In the genomic region with DNA sequence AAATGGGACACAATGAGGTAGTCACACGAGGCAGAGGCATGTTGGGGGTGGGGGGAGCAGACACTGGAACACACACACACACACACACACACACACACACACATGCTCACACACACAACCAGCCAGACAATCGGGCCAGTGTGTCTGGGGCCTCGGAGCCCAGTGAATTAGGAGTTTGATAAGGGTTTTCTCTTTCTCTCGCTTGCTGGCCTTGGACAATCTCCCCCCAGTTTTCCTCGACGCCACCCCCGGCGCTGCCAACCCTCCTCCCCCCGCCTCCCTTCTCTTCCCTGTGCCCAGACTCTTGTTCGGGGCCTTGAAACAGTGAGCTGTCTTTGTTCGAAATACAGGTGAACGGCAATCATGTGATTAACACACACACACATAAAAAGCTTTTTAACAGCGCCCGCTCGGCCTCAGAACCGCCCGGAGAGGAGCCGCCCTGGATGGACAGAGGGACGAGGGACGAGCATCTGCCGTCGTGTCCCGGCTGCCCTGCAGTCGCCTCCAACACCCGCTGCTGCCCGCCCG, we compare ENCODE assay signal across 25 cellular contexts. TPM values are rescaled to one million over a fixed set of nuclear protein-coding genes. Genes with fewer than 3 reads are reported as not detected.
A peak's percentile ranks its signal among the peaks of the same experiment; 100 is the strongest.
DNase-seq lines count a peak whose midpoint lies in the region; ATAC-seq and FAIRE-seq lines count a peak whose summit lies in the region.
"Had no signal": no experiment of that assay in that cellular context is flagged by ENCODE, and none has a peak within 500 bp of the region (broad histone marks: within the 10 kb centered on the region; RNA-seq: fewer than 3 reads in every experiment).

No MANE protein-coding gene starts in this region.

- no peak overlapping the region for H3K4me3 ChIP-seq in neuronal stem cell (ENCODE audit: low read length in 2 of 2)
- H3K4me3 ChIP-seq: GM12878, prostate gland, tibial artery had no signal

- peak overlapping the region; percentile 30 for H3K4ac ChIP-seq in neuronal stem cell (ENCODE audit: low read length)

- H3K36me3 ChIP-seq in neuronal stem cell (replicated peaks in 1 of 2; ENCODE audit: control insufficient read depth in 2 of 2, insufficient read depth in 2 of 2, low read length in 2 of 2): peaks cover 0 to 4% of the 10 kb centered on the region in 2 donors
- H3K36me3 ChIP-seq: prostate gland had no signal

- no peak for ATAC-seq in T-helper 17 cell
- no peak for ATAC-seq in HG02798 (IDR thresholded peaks at IDR 0.05; ENCODE audit: poor library complexity, unreplicated experiment)
- ATAC-seq: activated CD8-positive, alpha-beta memory T cell treated with anti-CD3 and anti-CD28 coated beads, Interleukin-2, amount 10 ng/mL, durations not matched to agents 7 days and 5 days; activated T-helper 17 cell treated with anti-CD3 and anti-CD28 coated beads, Interleukin-2, amount 50 U/mL, for 72 hours; GM12878; left lobe of liver; natural killer cell treated with Interleukin-12 subunit alpha and Interleukin-12 subunit beta and Interleukin-15 and Interleukin-18, amount 100 ng/mL, for 72 hours had no signal

- no peak overlapping the region for H2BK5ac ChIP-seq in neuronal stem cell (ENCODE audit: low read length)

- H2BK120ac ChIP-seq in neuronal stem cell (ENCODE audit: low read depth, low read length): no peak overlapping the region

- H3K14ac ChIP-seq in neuronal stem cell (ENCODE audit: low read length): no peak overlapping the region

- no CpG with 5 or more reads among the region's 27 CpGs for WGBS in neuronal stem cell (ENCODE audit: extremely low coverage in 2 of 2, insufficient read length in 2 of 2, insufficient replicate concordance in 1 of 2), 2 donors

- no peak for FAIRE-seq in HTR-8/SVneo (lab: Jason Lieb, UNC)
- FAIRE-seq: colon, GM12878 had no signal

- no peak overlapping the region for H4K91ac ChIP-seq in neuronal stem cell (ENCODE audit: low read depth, low read length, poor library complexity)

- peak overlapping the region; percentile 85 for H2AK5ac ChIP-seq in neuronal stem cell (ENCODE audit: low read depth, low read length)

- H3K18ac ChIP-seq in neuronal stem cell (ENCODE audit: low read length): peak overlapping the region; percentile 70

- no peak overlapping the region for H4K8ac ChIP-seq in neuronal stem cell (ENCODE audit: low read depth, low read length)

- no peaks in the 10 kb centered on the region for H3K4me1 Mint-ChIP-seq in T-helper 17 cell
- H3K4me1 Mint-ChIP-seq: activated CD4-positive, alpha-beta T cell treated with anti-CD3 and anti-CD28 coated beads, Interleukin-2, amount 10 ng/mL, durations not matched to agents 24 days and 14 days; activated CD8-positive, alpha-beta memory T cell treated with anti-CD3 and anti-CD28 coated beads, Interleukin-2, amount 10 ng/mL, durations not matched to agents 7 days and 5 days; activated T-helper 17 cell treated with anti-CD3 and anti-CD28 coated beads, Interleukin-2, amount 50 U/mL, for 72 hours had no signal

- peaks cover 0 to 19% of the 10 kb centered on the region in 2 donors for H3K4me1 ChIP-seq in neuronal stem cell (ENCODE audit: control insufficient read depth in 2 of 2, insufficient read depth in 1 of 2, low read depth in 1 of 2, low read length in 2 of 2)
- H3K4me1 ChIP-seq: prostate gland, tibial artery had no signal

- H3K9me3 ChIP-seq in T-helper 17 cell (ENCODE audit: control insufficient read depth, low read length, poor library complexity, severe bottlenecking) (no peaks in the 10 kb centered on the region), neuronal stem cell (replicated peaks in 1 of 2; ENCODE audit: control insufficient read depth in 2 of 2, insufficient read depth in 1 of 2, low read depth in 1 of 2, low read length in 2 of 2) (no peaks in the 10 kb centered on the region)
- H3K9me3 ChIP-seq: prostate gland, tibial artery had no signal

- no peak for DNase-seq in T-helper 17 cell
- DNase-seq in epidermal melanocyte (ENCODE audit: insufficient read length, low spot score): peak; percentile 78
- no peak for DNase-seq in neuronal stem cell (ENCODE audit: low spot score)
- DNase-seq in HTR-8/SVneo (ENCODE audit: insufficient read length, low spot score): no peak
- no peak for DNase-seq in SHP77 treated with DMSO at 0.1 percent for 48 hours (lab: John Stamatoyannopoulos, UW)
- DNase-seq: activated CD4-positive, alpha-beta T cell treated with anti-CD3 and anti-CD28 coated beads, Interleukin-2, amount 10 ng/mL, durations not matched to agents 24 days and 14 days; activated CD8-positive, alpha-beta memory T cell treated with anti-CD3 and anti-CD28 coated beads, Interleukin-2, amount 10 ng/mL, durations not matched to agents 7 days and 5 days; DMS79; glutamatergic neuron; NCI-H1105; NCI-H2081; NCI-H446 treated with DMSO at 0.1 percent for 48 hours; NK-92 treated with Interleukin-12 subunit alpha and Interleukin-12 subunit beta, amount 100 ng/mL, for 24 hours; stimulated activated CD4-positive, alpha-beta T cell treated with anti-CD3 and anti-CD28 coated beads, Interleukin-1b, Interleukin-23, amount 100 ng/mL, for 48 hours; T-helper 1 cell; tibial artery had no signal

- no peak overlapping the region for H3K23ac ChIP-seq in neuronal stem cell (ENCODE audit: low read depth, low read length, poor library complexity)

- H3K4me3 Mint-ChIP-seq in T-helper 17 cell: no peak overlapping the region
- H3K4me3 Mint-ChIP-seq: activated CD4-positive, alpha-beta T cell treated with anti-CD3 and anti-CD28 coated beads, Interleukin-2, amount 10 ng/mL, durations not matched to agents 24 days and 14 days; activated CD8-positive, alpha-beta memory T cell treated with anti-CD3 and anti-CD28 coated beads, Interleukin-2, amount 10 ng/mL, durations not matched to agents 7 days and 5 days; activated naive CD8-positive, alpha-beta T cell; activated T-helper 17 cell treated with anti-CD3 and anti-CD28 coated beads, Interleukin-2, amount 50 U/mL, for 72 hours; natural killer cell treated with Interleukin-12 subunit alpha and Interleukin-12 subunit beta and Interleukin-15 and Interleukin-18, amount 100 ng/mL, for 72 hours had no signal

- H3K27me3 ChIP-seq in neuronal stem cell (ENCODE audit: control insufficient read depth in 3 of 3, insufficient read depth in 3 of 3, low read depth in 1 of 3, low read length in 3 of 3): peaks cover 0 to 22% (median 10%) of the 10 kb centered on the region in 3 experiments
- H3K27me3 ChIP-seq: tibial artery had no signal

- H3K27ac ChIP-seq in neuronal stem cell (replicated peaks; ENCODE audit: low read length): no peak overlapping the region
- H3K27ac ChIP-seq in temporal lobe (ENCODE audit: low read depth, low read length): peak overlapping the region; percentile 97
- H3K27ac ChIP-seq: prostate gland, tibial artery had no signal

- no peaks in the 10 kb centered on the region for H3K27me3 Mint-ChIP-seq in T-helper 17 cell
- H3K27me3 Mint-ChIP-seq: activated CD4-positive, alpha-beta T cell treated with anti-CD3 and anti-CD28 coated beads, Interleukin-2, amount 10 ng/mL, durations not matched to agents 24 days and 14 days; activated CD8-positive, alpha-beta memory T cell treated with anti-CD3 and anti-CD28 coated beads, Interleukin-2, amount 10 ng/mL, durations not matched to agents 7 days and 5 days; activated naive CD8-positive, alpha-beta T cell; activated T-helper 17 cell treated with anti-CD3 and anti-CD28 coated beads, Interleukin-2, amount 50 U/mL, for 72 hours; natural killer cell treated with Interleukin-12 subunit alpha and Interleukin-12 subunit beta and Interleukin-15 and Interleukin-18, amount 100 ng/mL, for 72 hours had no signal

- no peak overlapping the region for H2BK12ac ChIP-seq in neuronal stem cell (ENCODE audit: low read length)

- peak overlapping the region; percentile 43 for H3K27ac Mint-ChIP-seq in T-helper 17 cell
- H3K27ac Mint-ChIP-seq: activated CD4-positive, alpha-beta T cell treated with anti-CD3 and anti-CD28 coated beads, Interleukin-2, amount 10 ng/mL, durations not matched to agents 24 days and 14 days; activated CD8-positive, alpha-beta memory T cell treated with anti-CD3 and anti-CD28 coated beads, Interleukin-2, amount 10 ng/mL, durations not matched to agents 7 days and 5 days; activated naive CD8-positive, alpha-beta T cell; activated T-helper 17 cell treated with anti-CD3 and anti-CD28 coated beads, Interleukin-2, amount 50 U/mL, for 72 hours; natural killer cell treated with Interleukin-12 subunit alpha and Interleukin-12 subunit beta and Interleukin-15 and Interleukin-18, amount 100 ng/mL, for 72 hours had no signal

- no peaks in the 10 kb centered on the region for H3K79me1 ChIP-seq in neuronal stem cell (ENCODE audit: low read depth, low read length)

- no peak overlapping the region for H2BK15ac ChIP-seq in neuronal stem cell (ENCODE audit: low read length)

- no peak overlapping the region for H2AFZ ChIP-seq in neuronal stem cell (ENCODE audit: low read length)

- H3K9ac ChIP-seq in neuronal stem cell (ENCODE audit: low read depth, low read length, poor library complexity): no peak overlapping the region

- H3K36me3 Mint-ChIP-seq in T-helper 17 cell (ENCODE audit: low read depth): no peaks in the 10 kb centered on the region
- H3K36me3 Mint-ChIP-seq: activated CD8-positive, alpha-beta memory T cell treated with anti-CD3 and anti-CD28 coated beads, Interleukin-2, amount 10 ng/mL, durations not matched to agents 7 days and 5 days; activated naive CD8-positive, alpha-beta T cell; natural killer cell treated with Interleukin-12 subunit alpha and Interleukin-12 subunit beta and Interleukin-15 and Interleukin-18, amount 100 ng/mL, for 72 hours had no signal

- H3K4me2 ChIP-seq in neuronal stem cell (ENCODE audit: insufficient read depth, low read length, poor library complexity, severe bottlenecking): no peak overlapping the region

RNA-seq across cellular contexts. Expression of gene SOX10, which starts 1.5 kb away (rescaled TPM):
- total RNA-seq in T-helper 17 cell: not detected
- polyA plus RNA-seq in neuronal stem cell (2013, experiment 1 of 2): 1.5 TPM
- polyA plus RNA-seq in neuronal stem cell (2013, experiment 2 of 2): 1.4 TPM
- 5.2 TPM for total RNA-seq in temporal lobe
- total RNA-seq: activated CD4-positive, alpha-beta T cell treated with anti-CD3 and anti-CD28 coated beads, Interleukin-2, amount 10 ng/mL, durations not matched to agents 24 days and 14 days; activated CD8-positive, alpha-beta memory T cell treated with anti-CD3 and anti-CD28 coated beads, Interleukin-2, amount 10 ng/mL, durations not matched to agents 7 days and 5 days; activated T-helper 17 cell treated with anti-CD3 and anti-CD28 coated beads, Interleukin-2, amount 50 U/mL, for 72 hours; GM12878; natural killer cell treated with Interleukin-12 subunit alpha and Interleukin-12 subunit beta and Interleukin-15 and Interleukin-18, amount 100 ng/mL, for 72 hours had no signal

RNA-seq across cellular contexts. Expression of gene POLR2F, which starts 32.3 kb away (rescaled TPM):
- 10 to 100 TPM; 25.9 to 27.7 TPM for total RNA-seq in T-helper 17 cell
- 108 TPM for polyA plus RNA-seq in neuronal stem cell (2013, experiment 1 of 2)
- polyA plus RNA-seq in neuronal stem cell (2013, experiment 2 of 2): 103 TPM
- total RNA-seq in temporal lobe: 53.4 TPM

RNA-seq across cellular contexts. Expression of gene C22orf23, which starts 32.4 kb away (rescaled TPM):
- not detected for total RNA-seq in T-helper 17 cell
- polyA plus RNA-seq in neuronal stem cell (2013, experiment 1 of 2): 1.3 TPM
- 1.1 TPM for polyA plus RNA-seq in neuronal stem cell (2013, experiment 2 of 2)
- 0.25 TPM for total RNA-seq in temporal lobe
